Comparison of ENCODE assay signal across 8 cellular contexts in the genomic region with DNA sequence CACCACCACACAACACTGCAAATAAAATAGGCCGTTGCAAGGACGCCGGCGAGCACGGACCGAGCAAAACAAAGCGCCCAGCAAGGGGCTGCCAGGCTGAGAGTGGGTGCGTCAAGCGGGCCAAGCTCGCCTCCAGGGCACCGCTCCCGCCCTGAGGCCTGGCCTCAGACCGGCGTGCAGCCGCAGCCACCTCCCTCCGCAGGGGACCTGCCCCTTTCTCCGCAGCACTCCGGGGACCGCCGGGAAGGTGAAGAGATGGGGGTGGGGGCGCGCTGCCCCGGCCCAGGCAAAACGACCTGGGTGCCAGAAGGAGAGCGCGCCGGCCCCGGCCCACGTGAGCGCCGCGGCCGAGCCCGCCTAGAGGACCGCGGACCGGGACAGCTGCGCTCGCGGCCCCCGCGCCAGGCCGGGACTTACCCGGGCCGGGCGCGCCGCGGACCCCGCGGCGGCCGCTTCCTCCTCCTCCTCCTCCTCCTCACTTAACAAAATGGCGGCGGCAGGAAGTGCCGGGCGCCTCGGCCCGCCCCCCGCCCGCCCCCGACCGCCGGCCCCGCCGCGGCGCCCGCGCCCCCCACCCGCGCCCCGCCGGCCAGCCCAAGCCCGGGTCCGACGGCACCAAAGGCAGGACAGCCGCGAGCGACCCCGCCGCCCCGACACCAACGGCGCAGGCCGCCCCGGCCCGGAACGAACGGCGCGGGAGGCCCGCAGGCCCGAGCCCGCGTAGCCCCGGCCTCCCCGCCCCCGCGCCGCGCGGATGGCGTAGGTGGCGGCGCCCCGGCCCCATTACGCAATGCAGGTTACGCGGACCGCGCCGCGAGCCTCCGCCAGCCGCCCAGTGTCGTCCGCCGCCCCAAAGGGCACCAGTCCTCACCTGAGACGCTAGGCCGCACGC. TPM values are rescaled to one million over a fixed set of nuclear protein-coding genes. Genes with fewer than 3 reads are reported as not detected.
DNase-seq lines count a peak whose midpoint lies in the region; ATAC-seq, FAIRE-seq and TF ChIP-seq lines count a peak whose summit lies in the region.

No MANE protein-coding gene starts in this region.

- H3K27me3 ChIP-seq in CD4-positive, alpha-beta T cell (ENCODE audit: control insufficient read depth, insufficient read depth, low read length): no peaks in the 10 kb centered on the region
- H3K27me3 ChIP-seq in bronchial epithelial cell (ENCODE audit: control insufficient read depth, insufficient read depth, low read length) (no peaks in the 10 kb centered on the region), layer of hippocampus (ENCODE audit: control insufficient read depth, insufficient read depth, low read length) (no peaks in the 10 kb centered on the region)

- ATAC-seq in CD4-positive, alpha-beta T cell (ENCODE audit: poor library complexity): peak; percentile 59
- ATAC-seq in GM21381 (IDR thresholded peaks at IDR 0.05; ENCODE audit: unreplicated experiment): peak; percentile 39

- peak overlapping the region; percentile 86 for H3K4me3 ChIP-seq in WI38 (ENCODE audit: low read depth, low read length)
- H3K4me3 ChIP-seq in bronchial epithelial cell (ENCODE audit: low read depth, low read length): peak overlapping the region; percentile 69

- peak; percentile 20 to 56 (median 47) for DNase-seq in CD4-positive, alpha-beta T cell
- no peak for DNase-seq in bronchial epithelial cell (ENCODE audit: low read depth)
- peak; percentile 56 for DNase-seq in stimulated activated CD4-positive, alpha-beta T cell treated with anti-CD3 and anti-CD28 coated beads, Interleukin-1b, Interleukin-23, amount 100 ng/mL, for 48 hours
- no peak for DNase-seq in HPDE6-E6E7 (ENCODE audit: extremely low spot score)

- POLR2A ChIA-PET in CD4-positive, alpha-beta T cell (lab: Charles Lee): interaction anchor here (0.5 to 5.9 kb wide), 11 partner anchors 14 to 206 kb away, joined by 3 to 80 read pairs (median 4); a partner anchor contains a TSS

- peaks cover 20% of the 10 kb centered on the region for H3K36me3 Mint-ChIP-seq in CD4-positive, alpha-beta T cell (ENCODE audit: low read depth)

- TF ChIP-seq CTCF in CD4-positive, alpha-beta T cell (IDR thresholded peaks at IDR 0.05): no peak
- TF ChIP-seq CTCF in WI38 (IDR thresholded peaks at IDR 0.05; ENCODE audit: low read depth, low read length) (no peak), bronchial epithelial cell (IDR thresholded peaks at IDR 0.05; ENCODE audit: insufficient read depth, low read length, severe bottlenecking) (no peak)

- peaks cover 55% of the 10 kb centered on the region for H3K4me1 Mint-ChIP-seq in CD4-positive, alpha-beta T cell (ENCODE audit: low read depth)

- H3K9me3 Mint-ChIP-seq in CD4-positive, alpha-beta T cell: no peaks in the 10 kb centered on the region

- intact Hi-C loops in CD4-positive, alpha-beta T cell (cut with DNase I, micrococcal nuclease): loop anchor here (2.0 to 5.0 kb wide), 8 partner anchors 35 to 225 kb away; a partner anchor contains a TSS

- peak overlapping the region; percentile 88 for H3K27ac Mint-ChIP-seq in CD4-positive, alpha-beta T cell

- CTCF ChIA-PET in CD4-positive, alpha-beta T cell (lab: Charles Lee): interaction anchor here (0.7 kb wide), 1 partner anchor 240 kb away, joined by 3 read pairs; no protein-coding TSS in a partner anchor

- peak overlapping the region; percentile 96 for H3K4me3 Mint-ChIP-seq in CD4-positive, alpha-beta T cell

- FAIRE-seq in bronchial epithelial cell (lab: Jason Lieb, UNC): no peak

- no peaks in the 10 kb centered on the region for H3K36me3 ChIP-seq in KOPT-K1 (ENCODE audit: insufficient read depth, low read length)
- no peaks in the 10 kb centered on the region for H3K36me3 ChIP-seq in bronchial epithelial cell (ENCODE audit: control insufficient read depth, insufficient read depth, low read length)

- no peaks in the 10 kb centered on the region for H3K9me3 ChIP-seq in CD4-positive, alpha-beta T cell (ENCODE audit: control insufficient read depth, low read length)
- H3K9me3 ChIP-seq in KOPT-K1 (ENCODE audit: insufficient read depth, low read length, poor library complexity, severe bottlenecking): no peaks in the 10 kb centered on the region

- H3K27me3 Mint-ChIP-seq in CD4-positive, alpha-beta T cell: no peaks in the 10 kb centered on the region

- H3K27ac ChIP-seq in CD4-positive, alpha-beta T cell (ENCODE audit: low read depth, low read length): peak overlapping the region; percentile 67
- H3K27ac ChIP-seq in KOPT-K1 (ENCODE audit: low read depth, low read length, poor library complexity, severe bottlenecking) (peak overlapping the region; percentile 81), layer of hippocampus (ENCODE audit: low read depth, low read length) (peak overlapping the region; percentile 81)

RNA-seq across cellular contexts. Expression of a gene that starts 0.7 kb away (rescaled TPM):
- total RNA-seq in CD4-positive, alpha-beta T cell: 100 to 1,000 TPM; 101 to 102 TPM
- 12.1 and 15.4 TPM in 2 replicates for total RNA-seq in bronchial epithelial cell

RNA-seq across cellular contexts. Expression of a gene that starts 47.9 kb away (rescaled TPM):
- total RNA-seq in CD4-positive, alpha-beta T cell: 10 to 100 TPM; 87.5 to 90.1 TPM
- total RNA-seq in bronchial epithelial cell: 16.8 TPM in 2 replicates

Comparison
In these comparisons a context has a peak if more than half of its experiments do, and no peak if none do; other contexts are left out.
1. DNase-seq: peak in CD4-positive, alpha-beta T cell (10 of 10) and stimulated activated CD4-positive, alpha-beta T cell treated with anti-CD3 and anti-CD28 coated beads, Interleukin-1b, Interleukin-23, amount 100 ng/mL, for 48 hours (single experiment); none in bronchial epithelial cell (single experiment) and HPDE6-E6E7 (single experiment).
2. Peak in every context shown above with its lines, with median percentiles within 50 percentile points of each other: H3K27ac ChIP-seq.